In genomic region chr1:234721476-234722266, GRCh38 we compare ENCODE assay signal across 1 cellular context.
TF ChIP-seq lines count a peak whose summit lies in the region.

No MANE protein-coding gene starts in this region.

TF ChIP-seq in HepG2, 621 proteins besides CTCF, POLR2A, EP300 and RAD21 (continued from another document and continues in another):
- TF ChIP-seq HOMEZ (CRISPR knock-in tag; IDR thresholded peaks at IDR 0.05; ENCODE audit: low read depth): peak; percentile 41; the same call in 1 of the 2 replicates
- no peak for TF ChIP-seq MZF1 (CRISPR knock-in tag; IDR thresholded peaks at IDR 0.05; ENCODE audit: borderline replicate concordance)
- no peak for TF ChIP-seq SETDB1 (CRISPR knock-in tag; IDR thresholded peaks at IDR 0.05; ENCODE audit: borderline replicate concordance)
- TF ChIP-seq GATAD1 (CRISPR knock-in tag; IDR thresholded peaks at IDR 0.05): 0 out of 2 replicates have a peak, but pooled peaks have one; percentile 13
- TF ChIP-seq SOX13 (IDR thresholded peaks at IDR 0.05): peak; percentile 72; the same call in 1 of the 2 replicates
- TF ChIP-seq SOX13 (CRISPR knock-in tag; conservative IDR thresholded peaks at IDR 0.05 in 1 of 2, IDR thresholded peaks at IDR 0.05 in 1 of 2): peak in 1 of 2 experiments; percentile 91; a peak in 2 of 4 replicates
- TF ChIP-seq MYPOP (CRISPR knock-in tag; IDR thresholded peaks at IDR 0.05): peak; percentile 32; the same call in 1 of the 2 replicates
- TF ChIP-seq KLF16 (CRISPR knock-in tag; IDR thresholded peaks at IDR 0.05): peak in 1 of 2 experiments; percentile 54; a peak in 1 of 4 replicates
- no peak for TF ChIP-seq ZNF446 (CRISPR knock-in tag; IDR thresholded peaks at IDR 0.05)
- peak; percentile 75 for TF ChIP-seq RXRA (CRISPR knock-in tag; IDR thresholded peaks at IDR 0.05)
- TF ChIP-seq CEBPG (CRISPR knock-in tag; IDR thresholded peaks at IDR 0.05): peak; percentile 67
- 0 out of 2 replicates have a peak, but pooled peaks have one; percentile 10 for TF ChIP-seq CSRNP1 (CRISPR knock-in tag; IDR thresholded peaks at IDR 0.05)
- TF ChIP-seq ZNF614 (CRISPR knock-in tag; IDR thresholded peaks at IDR 0.05; ENCODE audit: borderline replicate concordance): peak; percentile 76
- no peak for TF ChIP-seq ZNF460 (CRISPR knock-in tag; IDR thresholded peaks at IDR 0.05; ENCODE audit: borderline replicate concordance)
- TF ChIP-seq PPARG (CRISPR knock-in tag; conservative IDR thresholded peaks at IDR 0.05): peak; percentile 74
- 0 out of 2 replicates have a peak, but pooled peaks have one; percentile 30 for TF ChIP-seq ARHGAP35 (CRISPR knock-in tag; IDR thresholded peaks at IDR 0.05; ENCODE audit: borderline replicate concordance)
- TF ChIP-seq, protein P1, sequence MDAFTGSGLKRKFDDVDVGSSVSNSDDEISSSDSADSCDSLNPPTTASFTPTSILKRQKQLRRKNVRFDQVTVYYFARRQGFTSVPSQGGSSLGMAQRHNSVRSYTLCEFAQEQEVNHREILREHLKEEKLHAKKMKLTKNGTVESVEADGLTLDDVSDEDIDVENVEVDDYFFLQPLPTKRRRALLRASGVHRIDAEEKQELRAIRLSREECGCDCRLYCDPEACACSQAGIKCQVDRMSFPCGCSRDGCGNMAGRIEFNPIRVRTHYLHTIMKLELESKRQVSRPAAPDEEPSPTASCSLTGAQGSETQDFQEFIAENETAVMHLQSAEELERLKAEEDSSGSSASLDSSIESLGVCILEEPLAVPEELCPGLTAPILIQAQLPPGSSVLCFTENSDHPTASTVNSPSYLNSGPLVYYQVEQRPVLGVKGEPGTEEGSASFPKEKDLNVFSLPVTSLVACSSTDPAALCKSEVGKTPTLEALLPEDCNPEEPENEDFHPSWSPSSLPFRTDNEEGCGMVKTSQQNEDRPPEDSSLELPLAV (CRISPR knock-in tag; conservative IDR thresholded peaks at IDR 0.05; ENCODE audit: low read depth): no peak
- no peak for TF ChIP-seq NFE2L2 (IDR thresholded peaks at IDR 0.05; ENCODE audit: low read length)
- peak; percentile 64 for TF ChIP-seq PHF5A (CRISPR knock-in tag; IDR thresholded peaks at IDR 0.05; ENCODE audit: low read depth, unreplicated experiment)
- TF ChIP-seq, protein P2, sequence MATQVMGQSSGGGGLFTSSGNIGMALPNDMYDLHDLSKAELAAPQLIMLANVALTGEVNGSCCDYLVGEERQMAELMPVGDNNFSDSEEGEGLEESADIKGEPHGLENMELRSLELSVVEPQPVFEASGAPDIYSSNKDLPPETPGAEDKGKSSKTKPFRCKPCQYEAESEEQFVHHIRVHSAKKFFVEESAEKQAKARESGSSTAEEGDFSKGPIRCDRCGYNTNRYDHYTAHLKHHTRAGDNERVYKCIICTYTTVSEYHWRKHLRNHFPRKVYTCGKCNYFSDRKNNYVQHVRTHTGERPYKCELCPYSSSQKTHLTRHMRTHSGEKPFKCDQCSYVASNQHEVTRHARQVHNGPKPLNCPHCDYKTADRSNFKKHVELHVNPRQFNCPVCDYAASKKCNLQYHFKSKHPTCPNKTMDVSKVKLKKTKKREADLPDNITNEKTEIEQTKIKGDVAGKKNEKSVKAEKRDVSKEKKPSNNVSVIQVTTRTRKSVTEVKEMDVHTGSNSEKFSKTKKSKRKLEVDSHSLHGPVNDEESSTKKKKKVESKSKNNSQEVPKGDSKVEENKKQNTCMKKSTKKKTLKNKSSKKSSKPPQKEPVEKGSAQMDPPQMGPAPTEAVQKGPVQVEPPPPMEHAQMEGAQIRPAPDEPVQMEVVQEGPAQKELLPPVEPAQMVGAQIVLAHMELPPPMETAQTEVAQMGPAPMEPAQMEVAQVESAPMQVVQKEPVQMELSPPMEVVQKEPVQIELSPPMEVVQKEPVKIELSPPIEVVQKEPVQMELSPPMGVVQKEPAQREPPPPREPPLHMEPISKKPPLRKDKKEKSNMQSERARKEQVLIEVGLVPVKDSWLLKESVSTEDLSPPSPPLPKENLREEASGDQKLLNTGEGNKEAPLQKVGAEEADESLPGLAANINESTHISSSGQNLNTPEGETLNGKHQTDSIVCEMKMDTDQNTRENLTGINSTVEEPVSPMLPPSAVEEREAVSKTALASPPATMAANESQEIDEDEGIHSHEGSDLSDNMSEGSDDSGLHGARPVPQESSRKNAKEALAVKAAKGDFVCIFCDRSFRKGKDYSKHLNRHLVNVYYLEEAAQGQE (IDR thresholded peaks at IDR 0.05; ENCODE audit: borderline replicate concordance in 1 of 2, low read depth in 1 of 2, low read length in 2 of 2): 0 out of 4 replicates have a peak, but pooled peaks of 1 of the 2 experiments have one; percentile 16
- peak; percentile 71; the same call in 1 of the 2 replicates for TF ChIP-seq NCOR1 (IDR thresholded peaks at IDR 0.05; ENCODE audit: borderline replicate concordance, low read length)
- TF ChIP-seq ZNF781 (CRISPR knock-in tag; IDR thresholded peaks at IDR 0.05; ENCODE audit: borderline replicate concordance, not compliant biosample characterization): peak; percentile 18
- no peak for TF ChIP-seq ARID2 (CRISPR knock-in tag; IDR thresholded peaks at IDR 0.05; ENCODE audit: borderline replicate concordance)
- no peak for TF ChIP-seq ZBTB26 (CRISPR knock-in tag; IDR thresholded peaks at IDR 0.05; ENCODE audit: borderline replicate concordance)
- TF ChIP-seq ZBTB43 (CRISPR knock-in tag; conservative IDR thresholded peaks at IDR 0.05): peak; percentile 78
- TF ChIP-seq MAF1 (CRISPR knock-in tag; IDR thresholded peaks at IDR 0.05; ENCODE audit: borderline replicate concordance): 0 out of 2 replicates have a peak, but pooled peaks have one; percentile 42
- TF ChIP-seq, protein P3, sequence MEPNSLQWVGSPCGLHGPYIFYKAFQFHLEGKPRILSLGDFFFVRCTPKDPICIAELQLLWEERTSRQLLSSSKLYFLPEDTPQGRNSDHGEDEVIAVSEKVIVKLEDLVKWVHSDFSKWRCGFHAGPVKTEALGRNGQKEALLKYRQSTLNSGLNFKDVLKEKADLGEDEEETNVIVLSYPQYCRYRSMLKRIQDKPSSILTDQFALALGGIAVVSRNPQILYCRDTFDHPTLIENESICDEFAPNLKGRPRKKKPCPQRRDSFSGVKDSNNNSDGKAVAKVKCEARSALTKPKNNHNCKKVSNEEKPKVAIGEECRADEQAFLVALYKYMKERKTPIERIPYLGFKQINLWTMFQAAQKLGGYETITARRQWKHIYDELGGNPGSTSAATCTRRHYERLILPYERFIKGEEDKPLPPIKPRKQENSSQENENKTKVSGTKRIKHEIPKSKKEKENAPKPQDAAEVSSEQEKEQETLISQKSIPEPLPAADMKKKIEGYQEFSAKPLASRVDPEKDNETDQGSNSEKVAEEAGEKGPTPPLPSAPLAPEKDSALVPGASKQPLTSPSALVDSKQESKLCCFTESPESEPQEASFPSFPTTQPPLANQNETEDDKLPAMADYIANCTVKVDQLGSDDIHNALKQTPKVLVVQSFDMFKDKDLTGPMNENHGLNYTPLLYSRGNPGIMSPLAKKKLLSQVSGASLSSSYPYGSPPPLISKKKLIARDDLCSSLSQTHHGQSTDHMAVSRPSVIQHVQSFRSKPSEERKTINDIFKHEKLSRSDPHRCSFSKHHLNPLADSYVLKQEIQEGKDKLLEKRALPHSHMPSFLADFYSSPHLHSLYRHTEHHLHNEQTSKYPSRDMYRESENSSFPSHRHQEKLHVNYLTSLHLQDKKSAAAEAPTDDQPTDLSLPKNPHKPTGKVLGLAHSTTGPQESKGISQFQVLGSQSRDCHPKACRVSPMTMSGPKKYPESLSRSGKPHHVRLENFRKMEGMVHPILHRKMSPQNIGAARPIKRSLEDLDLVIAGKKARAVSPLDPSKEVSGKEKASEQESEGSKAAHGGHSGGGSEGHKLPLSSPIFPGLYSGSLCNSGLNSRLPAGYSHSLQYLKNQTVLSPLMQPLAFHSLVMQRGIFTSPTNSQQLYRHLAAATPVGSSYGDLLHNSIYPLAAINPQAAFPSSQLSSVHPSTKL (CRISPR knock-in tag; IDR thresholded peaks at IDR 0.05): peak; percentile 89
- peak; percentile 62; the same call in 1 of the 2 replicates for TF ChIP-seq ZSCAN20 (CRISPR knock-in tag; IDR thresholded peaks at IDR 0.05; ENCODE audit: borderline replicate concordance)
- TF ChIP-seq ZNF580 (CRISPR knock-in tag; IDR thresholded peaks at IDR 0.05; ENCODE audit: borderline replicate concordance, low read depth): peak; percentile 26; the same call in 1 of the 2 replicates
- TF ChIP-seq TBX2 (CRISPR knock-in tag; IDR thresholded peaks at IDR 0.05; ENCODE audit: borderline replicate concordance): peak; percentile 85
- peak; percentile 26; the same call in 1 of the 2 replicates for TF ChIP-seq CBX5 (CRISPR knock-in tag; IDR thresholded peaks at IDR 0.05; ENCODE audit: borderline replicate concordance)
- TF ChIP-seq ARNT (IDR thresholded peaks at IDR 0.05): no peak
- peak; percentile 84 for TF ChIP-seq ZNF792 (CRISPR knock-in tag; IDR thresholded peaks at IDR 0.05)
- TF ChIP-seq POLR2G (IDR thresholded peaks at IDR 0.05; ENCODE audit: low read depth, low read length): peak; percentile 77; the same call in 1 of the 2 replicates
- no peak for TF ChIP-seq FOXA1 (IDR thresholded peaks at IDR 0.05)
- peak; percentile 45; the same call in 1 of the 2 replicates for TF ChIP-seq FOXA1 (CRISPR knock-in tag; IDR thresholded peaks at IDR 0.05)
- TF ChIP-seq FOXJ3 (CRISPR knock-in tag; IDR thresholded peaks at IDR 0.05; ENCODE audit: borderline replicate concordance): peak; percentile 97; the same call in 1 of the 2 replicates
